33 cellular contexts compared by ENCODE assay signal in the genomic region with DNA sequence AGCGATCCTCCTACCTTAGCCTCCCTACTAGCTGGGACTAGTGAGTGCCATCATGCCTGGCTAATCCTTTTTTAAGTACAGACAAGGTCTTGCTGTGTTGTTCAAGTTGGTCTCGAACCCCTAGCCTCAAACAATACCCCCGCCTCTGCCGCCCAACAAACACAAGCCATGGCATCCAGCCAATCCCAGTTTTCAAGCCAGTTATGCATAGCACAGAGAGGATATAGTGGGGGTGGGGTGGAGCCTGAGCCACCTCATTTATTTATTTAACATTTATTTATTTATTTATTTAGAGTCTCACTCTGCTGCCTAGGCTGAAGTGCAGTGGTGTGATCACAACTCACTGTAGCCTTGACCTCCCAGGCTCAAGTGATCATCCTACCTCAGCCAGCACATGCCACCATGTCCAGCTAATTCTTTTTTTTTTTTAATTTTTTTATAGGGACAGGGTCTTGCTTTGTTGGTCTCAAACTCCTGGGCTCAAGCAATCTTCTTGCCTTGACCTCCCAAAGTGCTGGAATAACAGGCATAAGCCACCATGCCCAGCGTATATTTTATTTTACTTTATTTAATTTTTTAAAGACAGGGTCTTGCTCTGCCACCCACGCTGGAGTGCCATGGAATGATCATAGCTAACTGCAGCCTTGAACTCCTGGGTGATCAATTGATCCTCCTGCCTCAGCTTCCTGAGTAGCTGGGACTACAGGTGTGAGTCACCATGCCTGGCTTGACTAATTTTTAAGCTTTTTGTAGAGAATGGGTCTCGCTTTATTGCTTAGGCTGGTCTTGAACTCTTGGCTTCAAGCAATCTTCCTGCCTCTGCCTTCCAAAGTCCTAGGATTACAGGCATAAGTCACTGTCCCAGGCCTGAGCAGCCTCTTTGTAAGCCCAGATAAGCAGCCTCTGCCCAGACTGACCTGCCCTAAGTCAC. TPM values are rescaled to one million over a fixed set of nuclear protein-coding genes. Genes with fewer than 3 reads are reported as not detected.
DNase-seq lines count a peak whose midpoint lies in the region; ATAC-seq, FAIRE-seq and TF ChIP-seq lines count a peak whose summit lies in the region.
"Had no signal": no experiment of that assay in that cellular context is flagged by ENCODE, and none has a peak within 500 bp of the region (broad histone marks: within the 10 kb centered on the region; RNA-seq: fewer than 3 reads in every experiment).

No MANE protein-coding gene starts in this region.

- intact Hi-C loops in Calu3 (cut with micrococcal nuclease; ENCODE audit: unreplicated experiment) (no loop called here), Panc1 (cut with micrococcal nuclease; ENCODE audit: unreplicated experiment) (no loop called here), mucosa of descending colon (cut with DNase I, micrococcal nuclease) (no loop called here)

- in situ Hi-C loops in Panc1 (cut with HindIII; ENCODE audit: low pct_unique_long_range_greater_than_20kb, low sequenced_read_pairs), result no loop called here

- no peaks in the 10 kb centered on the region for H3K27me3 ChIP-seq in Panc1 (ENCODE audit: control insufficient read depth, insufficient read depth, low read length)
- H3K27me3 ChIP-seq: adrenal gland, body of pancreas, ovary, SJCRH30, upper lobe of right lung had no signal

- POLR2A ChIA-PET in Panc1 (lab: Charles Lee), result interaction anchor here (0.6 kb wide), 2 partner anchors 27 to 44 kb away, joined by 3 to 5 read pairs; a partner anchor contains a TSS

- BruUV-seq in Calu3 (replicated peaks; lab: Mats Ljungman, UMichigan) (no TSS peak), Panc1 (replicated peaks; lab: Mats Ljungman, UMichigan) (no TSS peak)

- H3K36me3 ChIP-seq in Panc1 (ENCODE audit: control insufficient read depth, insufficient read depth, low read length), result peaks cover 8% of the 10 kb centered on the region
- peaks cover 11% of the 10 kb centered on the region for H3K36me3 ChIP-seq in mucosa of descending colon (ENCODE audit: low read depth)
- H3K36me3 ChIP-seq: ovary had no signal

- H3K4me1 Mint-ChIP-seq in Calu3 (ENCODE audit: low read depth, unreplicated experiment) (peaks cover 19% of the 10 kb centered on the region), chondrocyte (ENCODE audit: low read depth) (peaks cover 12% of the 10 kb centered on the region), nephron progenitor cell (peaks cover 10% of the 10 kb centered on the region)
- H3K4me1 Mint-ChIP-seq: stimulated activated effector memory CD8-positive, alpha-beta T cell treated with anti-CD3 and anti-CD28 coated beads, Interleukin-12 subunit alpha, Interleukin-12 subunit beta, amount 100 ng/mL, for 72 hours; T-cell had no signal

- H3K4me1 ChIP-seq in Panc1 (ENCODE audit: control insufficient read depth, insufficient read depth, low read length) (no peaks in the 10 kb centered on the region), mucosa of descending colon (ENCODE audit: low read depth) (no peaks in the 10 kb centered on the region)
- H3K4me1 ChIP-seq: SJCRH30 had no signal

- H3K4me3 ChIP-seq in Panc1 (ENCODE audit: low read depth in 2 of 2, low read length in 2 of 2) (no peak overlapping the region), mucosa of descending colon (no peak overlapping the region)
- H3K4me3 ChIP-seq: adrenal gland, body of pancreas, ovary, SJCRH30, upper lobe of right lung had no signal

- no peaks in the 10 kb centered on the region for H3K9me3 Mint-ChIP-seq in Calu3 (ENCODE audit: low read depth, unreplicated experiment)
- no peaks in the 10 kb centered on the region for H3K9me3 Mint-ChIP-seq in chondrocyte (ENCODE audit: low read depth)
- H3K9me3 Mint-ChIP-seq in nephron progenitor cell, result no peaks in the 10 kb centered on the region
- H3K9me3 Mint-ChIP-seq: activated T-cell treated with anti-CD3 and anti-CD28 coated beads, Interleukin-2, amount 50 U/mL, for 72 hours; central memory CD8-positive, alpha-beta T cell; immature natural killer cell; memory B cell; neural crest cell; stimulated activated effector memory CD8-positive, alpha-beta T cell treated with anti-CD3 and anti-CD28 coated beads, Interleukin-12 subunit alpha, Interleukin-12 subunit beta, amount 100 ng/mL, for 72 hours; T-cell had no signal

- CTCF ChIA-PET in Calu3 (lab: Charles Lee) (interaction anchor here (0.6 kb wide), 1 partner anchor 1718 kb away, joined by 8 read pairs; no protein-coding TSS in a partner anchor), Panc1 (lab: Charles Lee) (no interaction called here)

- H3K27me3 Mint-ChIP-seq in Calu3 (ENCODE audit: unreplicated experiment) (no peaks in the 10 kb centered on the region), chondrocyte (ENCODE audit: low read depth) (no peaks in the 10 kb centered on the region), nephron progenitor cell (ENCODE audit: low read depth, poor library complexity) (no peaks in the 10 kb centered on the region)
- H3K27me3 Mint-ChIP-seq: central memory CD8-positive, alpha-beta T cell; memory B cell; T-cell had no signal

- H3K4me3 Mint-ChIP-seq in Calu3 (ENCODE audit: low read depth, unreplicated experiment), result no peak overlapping the region
- no peak overlapping the region for H3K4me3 Mint-ChIP-seq in chondrocyte (ENCODE audit: unreplicated experiment)
- H3K4me3 Mint-ChIP-seq in nephron progenitor cell, result no peak overlapping the region
- H3K4me3 Mint-ChIP-seq: activated T-cell treated with anti-CD3 and anti-CD28 coated beads, Interleukin-2, amount 50 U/mL, for 72 hours; central memory CD8-positive, alpha-beta T cell; immature natural killer cell; memory B cell; neural crest cell; stimulated activated effector memory CD8-positive, alpha-beta T cell treated with anti-CD3 and anti-CD28 coated beads, Interleukin-12 subunit alpha, Interleukin-12 subunit beta, amount 100 ng/mL, for 72 hours; T-cell had no signal

- TF ChIP-seq CTCF in Calu3 (IDR thresholded peaks at IDR 0.05; ENCODE audit: unreplicated experiment) (no peak), Panc1 (IDR thresholded peaks at IDR 0.05) (no peak), chondrocyte (IDR thresholded peaks at IDR 0.05) (no peak), nephron progenitor cell (IDR thresholded peaks at IDR 0.05) (no peak), D721Med (IDR thresholded peaks at IDR 0.05; ENCODE audit: insufficient read depth, missing control alignments) (no peak), mucosa of descending colon (IDR thresholded peaks at IDR 0.05) (no peak)

- FAIRE-seq in D721Med (lab: Jason Lieb, UNC), result no peak

- H3K27ac Mint-ChIP-seq in Calu3 (ENCODE audit: unreplicated experiment) (peak overlapping the region; percentile 54), chondrocyte (ENCODE audit: unreplicated experiment) (peak overlapping the region; percentile 61), nephron progenitor cell (peak overlapping the region; percentile 72)
- H3K27ac Mint-ChIP-seq: activated T-cell treated with anti-CD3 and anti-CD28 coated beads, Interleukin-2, amount 50 U/mL, for 72 hours; memory B cell; stimulated activated effector memory CD8-positive, alpha-beta T cell treated with anti-CD3 and anti-CD28 coated beads, Interleukin-12 subunit alpha, Interleukin-12 subunit beta, amount 100 ng/mL, for 72 hours; T-cell had no signal

- no peak for DNase-seq in Calu3
- DNase-seq in Panc1 (ENCODE audit: low read depth, low spot score), result peak; percentile 5
- DNase-seq in chondrocyte (ENCODE audit: low spot score), result no peak
- no peak for DNase-seq in nephron progenitor cell
- no peak for DNase-seq in D721Med (ENCODE audit: insufficient read length, low spot score)
- DNase-seq in SW 1271 (lab: John Stamatoyannopoulos, UW), result no peak
- no peak for DNase-seq in cerebellar cortex (ENCODE audit: low spot score)
- DNase-seq in mucosa of descending colon, result no peak
- DNase-seq: activated CD4-positive, alpha-beta T cell treated with anti-CD3 and anti-CD28 coated beads, Interleukin-2, amount 50 U/mL, for 4 hours; activated naive CD4-positive, alpha-beta T cell; activated T-cell treated with anti-CD3 and anti-CD28 coated beads, Interleukin-2, amount 50 U/mL, for 72 hours; adrenal gland; body of pancreas; C1 segment of cervical spinal cord; Caco-2; H7; hypothalamus; immature natural killer cell; Karpas-422; NCI-H1436; NCI-H345; NCI-H774; ovary; SJCRH30; substantia nigra; T-cell; upper lobe of right lung had no signal

- H3K27ac ChIP-seq in Panc1 (ENCODE audit: low read length), result no peak overlapping the region; the same call in 1 of the 2 replicates
- H3K27ac ChIP-seq: adrenal gland, body of pancreas, ovary, SJCRH30, upper lobe of right lung had no signal

- ATAC-seq in Panc1 (no peak), mucosa of descending colon (no peak)
- ATAC-seq: activated T-cell treated with anti-CD3 and anti-CD28 coated beads, Interleukin-2, amount 50 U/mL, for 72 hours; body of pancreas; left lobe of liver; stimulated activated effector memory CD8-positive, alpha-beta T cell treated with anti-CD3 and anti-CD28 coated beads, Interleukin-12 subunit alpha, Interleukin-12 subunit beta, amount 100 ng/mL, for 72 hours; T-cell; upper lobe of right lung had no signal

- H3K36me3 Mint-ChIP-seq in Calu3 (ENCODE audit: insufficient read depth, unreplicated experiment) (peaks cover 92% of the 10 kb centered on the region), chondrocyte (ENCODE audit: low read depth) (peaks cover 38% of the 10 kb centered on the region), nephron progenitor cell (ENCODE audit: low read depth) (peaks cover 66% of the 10 kb centered on the region)

- H3K9me3 ChIP-seq in Panc1 (ENCODE audit: control insufficient read depth, insufficient read depth, low read depth, low read length) (no peaks in the 10 kb centered on the region), mucosa of descending colon (no peaks in the 10 kb centered on the region)
- H3K9me3 ChIP-seq: adrenal gland, body of pancreas, Caco-2, ovary, SJCRH30, upper lobe of right lung had no signal

RNA-seq across cellular contexts. Expression of a gene that starts 26.2 kb away (rescaled TPM):
- total RNA-seq in Calu3 (2022), result 25.3 and 25.6 TPM in 2 replicates
- 12.5 TPM for total RNA-seq in Panc1 (2021; ENCODE audit: unreplicated experiment)
- 0.76 TPM for polyA plus RNA-seq in Panc1 (2012; ENCODE audit: insufficient read length)
- 12.9 to 15.3 TPM (median 14.6 TPM) in 3 replicates for total RNA-seq in chondrocyte
- 10 to 100 TPM in 1 of 3 donors, 1 to 10 TPM in 2; 7.6 to 14.7 (median 8.5) TPM for total RNA-seq in mucosa of descending colon

RNA-seq across cellular contexts. Expression of a gene that starts 27.4 kb away (rescaled TPM):
- 258 and 265 TPM in 2 replicates for total RNA-seq in Calu3 (2022)
- total RNA-seq in Panc1 (2021; ENCODE audit: unreplicated experiment), result 225 TPM
- polyA plus RNA-seq in Panc1 (2012; ENCODE audit: insufficient read length), result 176 TPM
- total RNA-seq in chondrocyte, result 181 to 189 TPM (median 187 TPM) in 3 replicates
- 10 to 100 TPM; 80.3 to 95.2 (median 81.5) TPM for total RNA-seq in mucosa of descending colon

RNA-seq across cellular contexts. Expression of a gene that starts 39.0 kb away (rescaled TPM):
- total RNA-seq in Calu3 (2022), result 0.73 and 2.7 TPM in 2 replicates
- total RNA-seq in Panc1 (2021; ENCODE audit: unreplicated experiment), result 0.69 TPM
- 0.94 TPM for polyA plus RNA-seq in Panc1 (2012; ENCODE audit: insufficient read length)
- 0.70 to 0.99 TPM (median 0.77 TPM) in 3 replicates for total RNA-seq in chondrocyte
- 1 to 10 TPM in 1 of 3 donors, under 1 TPM in 1, not detected in 1; 0.34 to 2.1 TPM for total RNA-seq in mucosa of descending colon

RNA-seq across cellular contexts. Expression of a gene that starts 53.8 kb away (rescaled TPM):
- total RNA-seq in Calu3 (2022), result not detected in 2 replicates
- total RNA-seq in Panc1 (2021; ENCODE audit: unreplicated experiment), result not detected
- polyA plus RNA-seq in Panc1 (2012; ENCODE audit: insufficient read length), result not detected
- total RNA-seq in chondrocyte, result 0.67 TPM in 1 of 3 replicates, not detected in the others
- under 1 TPM in 1 of 3 donors, not detected in 2; 0.73 TPM for total RNA-seq in mucosa of descending colon
- total RNA-seq: body of pancreas, Caco-2, left lobe of liver, neural crest cell, RPMI7951, SJCRH30, T-cell had no signal

RNA-seq across cellular contexts. Expression of a gene that starts 55.4 kb away (rescaled TPM):
- total RNA-seq in Calu3 (2022) (62.0 and 65.2 TPM in 2 replicates), Panc1 (2021; ENCODE audit: unreplicated experiment) (118 TPM), chondrocyte (39.8 to 52.4 TPM (median 47.8 TPM) in 3 replicates), mucosa of descending colon (10 to 100 TPM; 17.8 to 46.5 (median 19.1) TPM)
- polyA plus RNA-seq in Panc1 (2012; ENCODE audit: insufficient read length), result 135 TPM
